4 cellular contexts compared by ENCODE assay signal in genomic region chr17:3692346-3692745, GRCh38.
TF ChIP-seq lines count a peak whose summit lies in the region.

No MANE protein-coding gene starts in this region.

TF ChIP-seq in SK-N-SH, 30 proteins besides CTCF, POLR2A, EP300 and RAD21 (continues in another document):
- TF ChIP-seq SIN3A (IDR thresholded peaks at IDR 0.05; ENCODE audit: borderline replicate concordance, low read depth, low read length) (no peak), USF2 (IDR thresholded peaks at IDR 0.05; ENCODE audit: borderline replicate concordance, low read depth, low read length) (no peak), CHD2 (IDR thresholded peaks at IDR 0.05; ENCODE audit: low read length, partially characterized antibody) (no peak), RFX5 (IDR thresholded peaks at IDR 0.05; ENCODE audit: low read length) (no peak), YY1 (IDR thresholded peaks at IDR 0.05; ENCODE audit: low read depth) (no peak), TEAD4 (IDR thresholded peaks at IDR 0.05; ENCODE audit: borderline replicate concordance, insufficient read depth) (no peak), TAF1 (IDR thresholded peaks at IDR 0.05; ENCODE audit: borderline replicate concordance, low read depth, low read length) (no peak), IRF3 (IDR thresholded peaks at IDR 0.05; ENCODE audit: low read depth, low read length) (no peak)

TF ChIP-seq in SK-N-SH treated with all-trans-retinoic acid at 6 μM for 48 hours, 23 proteins besides CTCF, POLR2A, EP300 and RAD21:
- no peak for TF ChIP-seq ZFP3 (CRISPR knock-in tag; IDR thresholded peaks at IDR 0.05)
- TF ChIP-seq ZFP30 (CRISPR knock-in tag; IDR thresholded peaks at IDR 0.05): no peak
- TF ChIP-seq CSDC2 (CRISPR knock-in tag; IDR thresholded peaks at IDR 0.05): no peak
- TF ChIP-seq ZNF565 (CRISPR knock-in tag; conservative IDR thresholded peaks at IDR 0.05; ENCODE audit: low read depth): no peak
- TF ChIP-seq, protein P1, sequence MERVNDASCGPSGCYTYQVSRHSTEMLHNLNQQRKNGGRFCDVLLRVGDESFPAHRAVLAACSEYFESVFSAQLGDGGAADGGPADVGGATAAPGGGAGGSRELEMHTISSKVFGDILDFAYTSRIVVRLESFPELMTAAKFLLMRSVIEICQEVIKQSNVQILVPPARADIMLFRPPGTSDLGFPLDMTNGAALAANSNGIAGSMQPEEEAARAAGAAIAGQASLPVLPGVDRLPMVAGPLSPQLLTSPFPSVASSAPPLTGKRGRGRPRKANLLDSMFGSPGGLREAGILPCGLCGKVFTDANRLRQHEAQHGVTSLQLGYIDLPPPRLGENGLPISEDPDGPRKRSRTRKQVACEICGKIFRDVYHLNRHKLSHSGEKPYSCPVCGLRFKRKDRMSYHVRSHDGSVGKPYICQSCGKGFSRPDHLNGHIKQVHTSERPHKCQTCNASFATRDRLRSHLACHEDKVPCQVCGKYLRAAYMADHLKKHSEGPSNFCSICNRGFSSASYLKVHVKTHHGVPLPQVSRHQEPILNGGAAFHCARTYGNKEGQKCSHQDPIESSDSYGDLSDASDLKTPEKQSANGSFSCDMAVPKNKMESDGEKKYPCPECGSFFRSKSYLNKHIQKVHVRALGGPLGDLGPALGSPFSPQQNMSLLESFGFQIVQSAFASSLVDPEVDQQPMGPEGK (CRISPR knock-in tag; IDR thresholded peaks at IDR 0.05; ENCODE audit: borderline replicate concordance): no peak
- TF ChIP-seq, protein P2, sequence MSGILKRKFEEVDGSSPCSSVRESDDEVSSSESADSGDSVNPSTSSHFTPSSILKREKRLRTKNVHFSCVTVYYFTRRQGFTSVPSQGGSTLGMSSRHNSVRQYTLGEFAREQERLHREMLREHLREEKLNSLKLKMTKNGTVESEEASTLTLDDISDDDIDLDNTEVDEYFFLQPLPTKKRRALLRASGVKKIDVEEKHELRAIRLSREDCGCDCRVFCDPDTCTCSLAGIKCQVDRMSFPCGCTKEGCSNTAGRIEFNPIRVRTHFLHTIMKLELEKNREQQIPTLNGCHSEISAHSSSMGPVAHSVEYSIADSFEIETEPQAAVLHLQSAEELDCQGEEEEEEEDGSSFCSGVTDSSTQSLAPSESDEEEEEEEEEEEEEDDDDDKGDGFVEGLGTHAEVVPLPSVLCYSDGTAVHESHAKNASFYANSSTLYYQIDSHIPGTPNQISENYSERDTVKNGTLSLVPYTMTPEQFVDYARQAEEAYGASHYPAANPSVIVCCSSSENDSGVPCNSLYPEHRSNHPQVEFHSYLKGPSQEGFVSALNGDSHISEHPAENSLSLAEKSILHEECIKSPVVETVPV (CRISPR knock-in tag; IDR thresholded peaks at IDR 0.05): no peak
- no peak for TF ChIP-seq GLIS3 (CRISPR knock-in tag; IDR thresholded peaks at IDR 0.05)
- no peak for TF ChIP-seq ISL1 (CRISPR knock-in tag; IDR thresholded peaks at IDR 0.05)
- TF ChIP-seq PPARA (CRISPR knock-in tag; IDR thresholded peaks at IDR 0.05; ENCODE audit: borderline replicate concordance): no peak
- TF ChIP-seq, protein P3, sequence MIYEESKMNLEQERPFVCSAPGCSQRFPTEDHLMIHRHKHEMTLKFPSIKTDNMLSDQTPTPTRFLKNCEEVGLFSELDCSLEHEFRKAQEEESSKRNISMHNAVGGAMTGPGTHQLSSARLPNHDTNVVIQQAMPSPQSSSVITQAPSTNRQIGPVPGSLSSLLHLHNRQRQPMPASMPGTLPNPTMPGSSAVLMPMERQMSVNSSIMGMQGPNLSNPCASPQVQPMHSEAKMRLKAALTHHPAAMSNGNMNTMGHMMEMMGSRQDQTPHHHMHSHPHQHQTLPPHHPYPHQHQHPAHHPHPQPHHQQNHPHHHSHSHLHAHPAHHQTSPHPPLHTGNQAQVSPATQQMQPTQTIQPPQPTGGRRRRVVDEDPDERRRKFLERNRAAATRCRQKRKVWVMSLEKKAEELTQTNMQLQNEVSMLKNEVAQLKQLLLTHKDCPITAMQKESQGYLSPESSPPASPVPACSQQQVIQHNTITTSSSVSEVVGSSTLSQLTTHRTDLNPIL (CRISPR knock-in tag; IDR thresholded peaks at IDR 0.05; ENCODE audit: low read depth): no peak
- TF ChIP-seq ZNF70 (CRISPR knock-in tag; IDR thresholded peaks at IDR 0.05): no peak
- TF ChIP-seq SNAI2 (CRISPR knock-in tag; IDR thresholded peaks at IDR 0.05): no peak

TF ChIP-seq in Ishikawa, 13 proteins besides CTCF, POLR2A, EP300 and RAD21:
- TF ChIP-seq USF1 (IDR thresholded peaks at IDR 0.05) (no peak), ZBTB7A (IDR thresholded peaks at IDR 0.05; ENCODE audit: low read depth) (no peak), TCF12 (IDR thresholded peaks at IDR 0.05; ENCODE audit: low read depth) (no peak), CEBPB (IDR thresholded peaks at IDR 0.05) (no peak), TAF1 (IDR thresholded peaks at IDR 0.05; ENCODE audit: low read depth) (no peak), YY1 (IDR thresholded peaks at IDR 0.05; ENCODE audit: low read depth) (no peak), FOXM1 (IDR thresholded peaks at IDR 0.05; ENCODE audit: borderline replicate concordance, low read depth) (no peak), EGR1 (IDR thresholded peaks at IDR 0.05) (no peak), NFIC (IDR thresholded peaks at IDR 0.05) (no peak), TEAD4 (IDR thresholded peaks at IDR 0.05) (no peak), CREB1 (IDR thresholded peaks at IDR 0.05; ENCODE audit: low read depth) (no peak), MAX (IDR thresholded peaks at IDR 0.05) (no peak)
- TF ChIP-seq, protein P4, sequence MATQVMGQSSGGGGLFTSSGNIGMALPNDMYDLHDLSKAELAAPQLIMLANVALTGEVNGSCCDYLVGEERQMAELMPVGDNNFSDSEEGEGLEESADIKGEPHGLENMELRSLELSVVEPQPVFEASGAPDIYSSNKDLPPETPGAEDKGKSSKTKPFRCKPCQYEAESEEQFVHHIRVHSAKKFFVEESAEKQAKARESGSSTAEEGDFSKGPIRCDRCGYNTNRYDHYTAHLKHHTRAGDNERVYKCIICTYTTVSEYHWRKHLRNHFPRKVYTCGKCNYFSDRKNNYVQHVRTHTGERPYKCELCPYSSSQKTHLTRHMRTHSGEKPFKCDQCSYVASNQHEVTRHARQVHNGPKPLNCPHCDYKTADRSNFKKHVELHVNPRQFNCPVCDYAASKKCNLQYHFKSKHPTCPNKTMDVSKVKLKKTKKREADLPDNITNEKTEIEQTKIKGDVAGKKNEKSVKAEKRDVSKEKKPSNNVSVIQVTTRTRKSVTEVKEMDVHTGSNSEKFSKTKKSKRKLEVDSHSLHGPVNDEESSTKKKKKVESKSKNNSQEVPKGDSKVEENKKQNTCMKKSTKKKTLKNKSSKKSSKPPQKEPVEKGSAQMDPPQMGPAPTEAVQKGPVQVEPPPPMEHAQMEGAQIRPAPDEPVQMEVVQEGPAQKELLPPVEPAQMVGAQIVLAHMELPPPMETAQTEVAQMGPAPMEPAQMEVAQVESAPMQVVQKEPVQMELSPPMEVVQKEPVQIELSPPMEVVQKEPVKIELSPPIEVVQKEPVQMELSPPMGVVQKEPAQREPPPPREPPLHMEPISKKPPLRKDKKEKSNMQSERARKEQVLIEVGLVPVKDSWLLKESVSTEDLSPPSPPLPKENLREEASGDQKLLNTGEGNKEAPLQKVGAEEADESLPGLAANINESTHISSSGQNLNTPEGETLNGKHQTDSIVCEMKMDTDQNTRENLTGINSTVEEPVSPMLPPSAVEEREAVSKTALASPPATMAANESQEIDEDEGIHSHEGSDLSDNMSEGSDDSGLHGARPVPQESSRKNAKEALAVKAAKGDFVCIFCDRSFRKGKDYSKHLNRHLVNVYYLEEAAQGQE (IDR thresholded peaks at IDR 0.05; ENCODE audit: low read depth): no peak

TF ChIP-seq in GM12878, 131 proteins besides CTCF, POLR2A, EP300 and RAD21:
- TF ChIP-seq POU2F2 (IDR thresholded peaks at IDR 0.05; ENCODE audit: borderline replicate concordance, low read depth, low read length) (no peak), SMARCA5 (IDR thresholded peaks at IDR 0.05) (0 out of 2 replicates have a peak, but pooled peaks have one; percentile 33), ZSCAN29 (IDR thresholded peaks at IDR 0.05) (no peak), JUND (IDR thresholded peaks at IDR 0.05; ENCODE audit: low read depth, low read length) (no peak)
